ENCODE assay signal across 8 cellular contexts in the genomic region with DNA sequence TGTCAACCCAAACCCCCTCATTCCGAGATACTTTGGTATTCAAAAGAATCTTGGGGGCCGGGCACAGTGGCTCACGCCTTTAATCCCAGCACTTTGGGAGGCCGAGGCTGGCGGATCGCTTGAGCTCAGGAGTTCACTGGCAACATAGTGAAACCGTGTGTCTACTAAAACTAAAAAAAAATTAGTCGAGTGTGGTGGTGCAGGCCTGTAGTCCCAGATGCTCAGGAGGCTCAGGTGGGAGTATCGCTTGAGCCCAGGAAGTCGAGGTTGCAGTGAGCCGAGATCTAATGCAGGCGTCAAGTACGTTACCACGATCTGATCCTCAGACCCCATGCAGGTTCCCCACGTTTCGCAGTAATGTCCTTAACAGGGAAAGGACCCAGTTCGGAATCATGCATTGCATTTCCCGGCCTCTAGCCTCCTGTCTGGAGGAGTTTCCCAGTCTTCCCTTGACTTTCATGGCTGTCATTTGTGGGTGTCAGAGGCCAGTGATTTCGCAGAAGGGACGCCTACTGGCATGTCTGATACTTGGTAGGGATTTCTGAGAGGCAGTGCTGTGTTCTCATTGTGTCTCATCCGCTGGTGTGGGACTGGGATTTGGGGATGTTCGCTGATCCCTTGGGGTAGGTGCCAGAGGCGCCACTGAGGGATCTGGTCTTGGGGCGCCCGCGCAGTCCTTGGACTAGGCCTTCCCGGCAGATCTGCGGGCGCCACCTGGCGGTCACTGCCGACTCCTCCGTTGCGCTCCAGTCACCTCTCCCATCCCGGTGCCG. TPM values are rescaled to one million over a fixed set of nuclear protein-coding genes. Genes with fewer than 3 reads are reported as not detected.
DNase-seq lines count a peak whose midpoint lies in the region; ATAC-seq and TF ChIP-seq lines count a peak whose summit lies in the region.

No MANE protein-coding gene starts in this region.

- DNase-seq in DMS 273 treated with DMSO at 0.1 percent for 48 hours (lab: John Stamatoyannopoulos, UW): peak; percentile 47
- DNase-seq in activated T-cell treated with anti-CD3 and anti-CD28 coated beads for 4 hours: peak; percentile 83
- peak; percentile 67 to 79 for DNase-seq in stimulated activated CD8-positive, alpha-beta memory T cell treated with anti-CD3 and anti-CD28 coated beads, Interleukin-4, amount 100 ng/mL, for 4 hours (ENCODE audit: low read depth in 2 of 2, low spot score in 1 of 2)

- peak; percentile 78 for ATAC-seq in GM21528 (IDR thresholded peaks at IDR 0.05; ENCODE audit: low FRiP score, unreplicated experiment)

- TF ChIP-seq CTCF in OCI-LY3 (IDR thresholded peaks at IDR 0.05; ENCODE audit: low read depth, low read length): peak; percentile 70

- peak overlapping the region; percentile 62; the same call in 1 of the 2 replicates for H2AFZ ChIP-seq in OCI-LY3 (ENCODE audit: low read depth, low read length)

- H3K9me3 ChIP-seq in HUES6 (ENCODE audit: control insufficient read depth, insufficient read depth, low read depth, low read length) (no peaks in the 10 kb centered on the region), OCI-LY3 (ENCODE audit: insufficient read depth, low read length) (no peaks in the 10 kb centered on the region), esophagus (ENCODE audit: control insufficient read depth in 2 of 2, insufficient read depth in 1 of 2, low read depth in 1 of 2, low read length in 1 of 2) (no peaks in the 10 kb centered on the region), mucosa of stomach (ENCODE audit: control insufficient read depth, low read length) (no peaks in the 10 kb centered on the region)

- peaks cover 20% of the 10 kb centered on the region for H3K36me3 ChIP-seq in HUES6 (ENCODE audit: control insufficient read depth, insufficient read depth, low read length)
- H3K36me3 ChIP-seq in OCI-LY3 (replicated peaks; ENCODE audit: low read depth, low read length): peaks cover 11% of the 10 kb centered on the region
- peaks cover 12% of the 10 kb centered on the region in 2 donors for H3K36me3 ChIP-seq in esophagus (ENCODE audit: control insufficient read depth in 2 of 2, insufficient read depth in 2 of 2, low read length in 1 of 2)
- H3K36me3 ChIP-seq in mucosa of stomach (ENCODE audit: control insufficient read depth, insufficient read depth, low read length): no peaks in the 10 kb centered on the region

- H3K4me1 ChIP-seq in HUES6 (ENCODE audit: control insufficient read depth, insufficient read depth, low read length) (peaks cover 30% of the 10 kb centered on the region), OCI-LY3 (ENCODE audit: low read length) (peaks cover 9% of the 10 kb centered on the region; the same call in 1 of the 2 replicates), esophagus (ENCODE audit: control insufficient read depth in 2 of 2, insufficient read depth in 2 of 2, low read length in 1 of 2) (peaks cover 3 to 4% of the 10 kb centered on the region in 2 donors), mucosa of stomach (ENCODE audit: control insufficient read depth, insufficient read depth, low read length) (peaks cover 15% of the 10 kb centered on the region)

- H3K27ac ChIP-seq in HUES6 (ENCODE audit: low read depth, low read length) (no peak overlapping the region; the same call in 1 of the 2 replicates), OCI-LY3 (ENCODE audit: low read length) (peak overlapping the region; percentile 26), esophagus (ENCODE audit: low read depth in 2 of 2, low read length in 1 of 2) (peak overlapping the region; percentile 85 to 87)

- peaks cover 22% of the 10 kb centered on the region for H3K79me2 ChIP-seq in OCI-LY3 (ENCODE audit: low read length)

- H3K27me3 ChIP-seq in HUES6 (ENCODE audit: control insufficient read depth, insufficient read depth, low read length) (no peaks in the 10 kb centered on the region), OCI-LY3 (ENCODE audit: low read depth, low read length) (no peaks in the 10 kb centered on the region), esophagus (ENCODE audit: control insufficient read depth in 1 of 2, insufficient read depth in 2 of 2, low read length in 2 of 2) (no peaks in the 10 kb centered on the region), mucosa of stomach (ENCODE audit: control insufficient read depth, insufficient read depth, low read length) (no peaks in the 10 kb centered on the region)

- H3K4me3 ChIP-seq in HUES6 (ENCODE audit: low read depth, low read length) (peak overlapping the region; percentile 55), OCI-LY3 (ENCODE audit: low read length) (peak overlapping the region; percentile 86), esophagus (ENCODE audit: low read depth in 1 of 2, low read length in 2 of 2) (peak overlapping the region; percentile 45 to 58), mucosa of stomach (ENCODE audit: low read length) (peak overlapping the region; percentile 85)

- H3K4me2 ChIP-seq in OCI-LY3 (ENCODE audit: low read length): peak overlapping the region; percentile 100

- H4K20me1 ChIP-seq in OCI-LY3 (ENCODE audit: insufficient read depth, low read length): 0 out of 2 replicates have a peak, but pooled peaks cover 3% of the 10 kb centered on the region

- WGBS in esophagus, 2 donors: 12% methylated on average over 35 of the region's 35 CpGs

- H3K9ac ChIP-seq in HUES6 (ENCODE audit: low read length): peak overlapping the region; percentile 27
- peak overlapping the region; percentile 57 for H3K9ac ChIP-seq in OCI-LY3 (ENCODE audit: low read length)
- H3K9ac ChIP-seq in mucosa of stomach (ENCODE audit: low read length): peak overlapping the region; percentile 70

RNA-seq across cellular contexts. Expression of a gene that starts 39.3 kb away (rescaled TPM):
- polyA plus RNA-seq in esophagus: 100 to 1,000 TPM; 148 to 171 TPM

RNA-seq across cellular contexts. Expression of a gene that starts 57.4 kb away (rescaled TPM):
- polyA plus RNA-seq in esophagus: under 1 TPM; 0.31 to 0.48 TPM
